10 cellular contexts compared by ENCODE assay signal in genomic region chr7:94367940-94368339, GRCh38. TPM values are rescaled to one million over a fixed set of nuclear protein-coding genes. Genes with fewer than 3 reads are reported as not detected.
DNase-seq lines count a peak whose midpoint lies in the region; ATAC-seq, FAIRE-seq and TF ChIP-seq lines count a peak whose summit lies in the region.
"Had no signal": no experiment of that assay in that cellular context is flagged by ENCODE, and none has a peak within 500 bp of the region (broad histone marks: within the 10 kb centered on the region; RNA-seq: fewer than 3 reads in every experiment).

No MANE protein-coding gene starts in this region.

- H3K9me2 ChIP-seq in PC-3 (replicated peaks; ENCODE audit: low read length) = no peaks in the 10 kb centered on the region

- H3K4me1 ChIP-seq in PC-3 (ENCODE audit: insufficient read depth, low read length) (no peaks in the 10 kb centered on the region), endothelial cell of umbilical vein (ENCODE audit: control insufficient read depth, extremely low read depth, insufficient read depth, low read length) (peaks cover 15% of the 10 kb centered on the region), upper lobe of left lung (peaks cover 0 to 13% (median 2%) of the 10 kb centered on the region in 4 donors)
- H3K4me1 ChIP-seq: right lobe of liver had no signal

- H3K79me2 ChIP-seq in PC-3 (ENCODE audit: low read length) (no peaks in the 10 kb centered on the region), endothelial cell of umbilical vein (ENCODE audit: control insufficient read depth, insufficient read depth, low read length) (no peaks in the 10 kb centered on the region)

- H3K4me2 ChIP-seq in PC-3 (ENCODE audit: low read length) = no peak overlapping the region
- peak overlapping the region; percentile 67 for H3K4me2 ChIP-seq in endothelial cell of umbilical vein (ENCODE audit: insufficient read depth, low read length)
- H3K4me2 ChIP-seq: PC-9 had no signal

- H3K9me3 Mint-ChIP-seq in nephron = peaks cover 19% of the 10 kb centered on the region
- H3K9me3 Mint-ChIP-seq in natural killer cell treated with Interleukin-12 subunit alpha and Interleukin-12 subunit beta and Interleukin-15 and Interleukin-18, amount 100 ng/mL, for 72 hours = no peaks in the 10 kb centered on the region

- TF ChIP-seq POLR2A in endothelial cell of umbilical vein (IDR thresholded peaks at IDR 0.05; ENCODE audit: low read depth, low read length) (no peak), upper lobe of left lung (IDR thresholded peaks at IDR 0.05) (no peak)

- H3K27me3 ChIP-seq in PC-3 (ENCODE audit: low read length) (no peaks in the 10 kb centered on the region), endothelial cell of umbilical vein (ENCODE audit: control insufficient read depth in 2 of 2, insufficient read depth in 2 of 2, low read length in 2 of 2) (no peaks in the 10 kb centered on the region), upper lobe of left lung (no peaks in the 10 kb centered on the region)
- H3K27me3 ChIP-seq: right lobe of liver had no signal

- H3K4me3 ChIP-seq in PC-3 (ENCODE audit: low read length) (no peak overlapping the region), endothelial cell of umbilical vein (replicated peaks in 1 of 3; ENCODE audit: insufficient read depth in 1 of 3, low read depth in 1 of 3, low read length in 3 of 3) (peak overlapping the region in 1 of 3 experiments; percentile 30), upper lobe of left lung (peak overlapping the region in 1 of 4 donors; percentile 21)
- H3K4me3 ChIP-seq: PC-9, right lobe of liver had no signal

- H3K9me1 ChIP-seq in endothelial cell of umbilical vein (replicated peaks; ENCODE audit: control insufficient read depth, extremely low read depth, insufficient read depth, low read length) = no peaks in the 10 kb centered on the region

- CTCF ChIA-PET in PC-3 (lab: Charles Lee) (interaction anchor here (0.6 kb wide), 1 partner anchor 528 kb away, joined by 3 read pairs; no protein-coding TSS in a partner anchor), endothelial cell of umbilical vein (lab: Charles Lee) (interaction anchor here (0.7 to 3.2 kb wide), 17 partner anchors 13 to 879 kb away, joined by 3 to 40 read pairs (median 4); partner anchors contain the start of gene COL1A2)

- peaks cover 20% of the 10 kb centered on the region for H3K36me3 Mint-ChIP-seq in nephron (ENCODE audit: low read depth)
- H3K36me3 Mint-ChIP-seq in natural killer cell treated with Interleukin-12 subunit alpha and Interleukin-12 subunit beta and Interleukin-15 and Interleukin-18, amount 100 ng/mL, for 72 hours = no peaks in the 10 kb centered on the region

- no peak overlapping the region for H3K9ac ChIP-seq in PC-3 (ENCODE audit: low read length)
- H3K9ac ChIP-seq in endothelial cell of umbilical vein (replicated peaks; ENCODE audit: extremely low read depth, insufficient read depth, low read length) = peak overlapping the region; percentile 51

- no peaks in the 10 kb centered on the region for H3K27me3 Mint-ChIP-seq in nephron (ENCODE audit: low read depth)
- H3K27me3 Mint-ChIP-seq in natural killer cell treated with Interleukin-12 subunit alpha and Interleukin-12 subunit beta and Interleukin-15 and Interleukin-18, amount 100 ng/mL, for 72 hours = peaks cover 0 to 9% of the 10 kb centered on the region in 2 donors

- intact Hi-C loops in PC-3 (cut with micrococcal nuclease) (no loop called here), endothelial cell of umbilical vein (cut with micrococcal nuclease) (loop anchor here (1.0 to 2.0 kb wide), 4 partner anchors 17 to 185 kb away; no protein-coding TSS in a partner anchor)

- peaks cover 82% of the 10 kb centered on the region for H3K4me1 Mint-ChIP-seq in nephron
- H3K4me1 Mint-ChIP-seq in natural killer cell treated with Interleukin-12 subunit alpha and Interleukin-12 subunit beta and Interleukin-15 and Interleukin-18, amount 100 ng/mL, for 72 hours (ENCODE audit: low read depth in 2 of 2) = no peaks in the 10 kb centered on the region

- H3K4me3 Mint-ChIP-seq in nephron = peak overlapping the region in 2 of 3 experiments; percentile 14 to 33
- H3K4me3 Mint-ChIP-seq in natural killer cell treated with Interleukin-12 subunit alpha and Interleukin-12 subunit beta and Interleukin-15 and Interleukin-18, amount 100 ng/mL, for 72 hours = no peak overlapping the region

- no peaks in the 10 kb centered on the region for H3K9me3 ChIP-seq in PC-3 (ENCODE audit: low read length)
- no peaks in the 10 kb centered on the region for H3K9me3 ChIP-seq in endothelial cell of umbilical vein (replicated peaks; ENCODE audit: control insufficient read depth, insufficient read depth, low read length)
- no peaks in the 10 kb centered on the region for H3K9me3 ChIP-seq in upper lobe of left lung
- H3K9me3 ChIP-seq: right lobe of liver had no signal

- dilution Hi-C loops in endothelial cell of umbilical vein (cut with MboI; ENCODE audit: extremely low pct_ligation_motif_present, low sequenced_read_pairs) = no loop called here

- no peak for DNase-seq in PC-3
- no peak for DNase-seq in endothelial cell of umbilical vein (ENCODE audit: low read depth, low spot score)
- peak in 1 of 2 donors; percentile 21 for DNase-seq in upper lobe of left lung
- no peak for DNase-seq in DMS153 treated with DMSO at 0.1 percent for 48 hours (lab: John Stamatoyannopoulos, UW; ENCODE audit: unreplicated experiment)
- no peak for DNase-seq in NCI-H1105 treated with DMSO at 0.1 percent for 48 hours (lab: John Stamatoyannopoulos, UW)
- no peak for DNase-seq in natural killer cell treated with Interleukin-12 subunit alpha and Interleukin-12 subunit beta and Interleukin-15 and Interleukin-18, amount 100 ng/mL, for 72 hours (ENCODE audit: low spot score)
- no peak for DNase-seq in GDM1 (lab: John Stamatoyannopoulos, UW)
- DNase-seq: PC-9, right lobe of liver had no signal

- H2AFZ ChIP-seq in PC-3 (ENCODE audit: low read length) (peak overlapping the region; percentile 5; the same call in 1 of the 2 replicates), endothelial cell of umbilical vein (ENCODE audit: low read depth, low read length) (peak overlapping the region; percentile 71)
- H2AFZ ChIP-seq: PC-9 had no signal

- H3K27ac ChIP-seq in PC-3 (ENCODE audit: low read length) (no peak overlapping the region), endothelial cell of umbilical vein (ENCODE audit: insufficient read depth, low read depth, low read length) (peak overlapping the region; percentile 88), upper lobe of left lung (peak overlapping the region; percentile 16 to 66 (median 52))
- H3K27ac ChIP-seq: PC-9, right lobe of liver had no signal

- BruUV-seq in PC-3 (replicated peaks; lab: Mats Ljungman, UMichigan) (no TSS peak), endothelial cell of umbilical vein (replicated peaks; lab: Mats Ljungman, UMichigan) (no TSS peak)

- WGBS in upper lobe of left lung, 2 donors = 58 to 66% methylated on average over 2 of the region's 2 CpGs

- POLR2A ChIA-PET in PC-3 (lab: Charles Lee; ENCODE audit: unreplicated experiment) = no interaction called here
- POLR2A ChIA-PET in endothelial cell of umbilical vein (lab: Charles Lee) = interaction anchor here (1.7 kb wide), 1 partner anchor 67 kb away, joined by 7 read pairs; no protein-coding TSS in a partner anchor

- H3K27ac Mint-ChIP-seq in nephron = peak overlapping the region; percentile 93 to 98 (median 96)
- H3K27ac Mint-ChIP-seq in natural killer cell treated with Interleukin-12 subunit alpha and Interleukin-12 subunit beta and Interleukin-15 and Interleukin-18, amount 100 ng/mL, for 72 hours = no peak overlapping the region

- TF ChIP-seq CTCF in PC-3 (conservative IDR thresholded peaks at IDR 0.05; ENCODE audit: low read depth, low read length) (no peak), endothelial cell of umbilical vein (IDR thresholded peaks at IDR 0.05; ENCODE audit: extremely low read depth in 1 of 2, insufficient read depth in 1 of 2, low read depth in 1 of 2, low read length in 2 of 2) (no peak), nephron (IDR thresholded peaks at IDR 0.05; ENCODE audit: unreplicated experiment in 3 of 3) (no peak), upper lobe of left lung (IDR thresholded peaks at IDR 0.05) (no peak)

- no peak for TF ChIP-seq EP300 in upper lobe of left lung (IDR thresholded peaks at IDR 0.05)

- FAIRE-seq in endothelial cell of umbilical vein (lab: Jason Lieb, UNC) = peak; percentile 12

- H3F3A ChIP-seq in PC-3 (ENCODE audit: low read length, unreplicated experiment) = no peaks in the 10 kb centered on the region

- ATAC-seq in PC-3 (no peak), upper lobe of left lung (ENCODE audit: low FRiP score in 2 of 2) (peak in 1 of 2 donors; percentile 51)
- ATAC-seq in natural killer cell treated with Interleukin-12 subunit alpha and Interleukin-12 subunit beta and Interleukin-15 and Interleukin-18, amount 100 ng/mL, for 72 hours = no peak
- ATAC-seq: right lobe of liver had no signal

- H3K36me3 ChIP-seq in PC-3 (ENCODE audit: low read depth, low read length) (no peaks in the 10 kb centered on the region), endothelial cell of umbilical vein (ENCODE audit: control insufficient read depth in 2 of 2, extremely low read depth in 1 of 2, insufficient read depth in 2 of 2, low read length in 2 of 2) (no peaks in the 10 kb centered on the region), upper lobe of left lung (no peaks in the 10 kb centered on the region)
- H3K36me3 ChIP-seq: right lobe of liver had no signal

- no peaks in the 10 kb centered on the region for H4K20me1 ChIP-seq in PC-3 (ENCODE audit: low read length)
- H4K20me1 ChIP-seq in endothelial cell of umbilical vein (replicated peaks; ENCODE audit: control insufficient read depth, extremely low read depth, insufficient read depth, low read length) = no peaks in the 10 kb centered on the region

TF ChIP-seq in endothelial cell of umbilical vein, 7 proteins besides CTCF, POLR2A, EP300 and RAD21:
- TF ChIP-seq JUN (IDR thresholded peaks at IDR 0.05; ENCODE audit: borderline replicate concordance, insufficient read depth, insufficient read length, low read depth) = no peak
- no peak for TF ChIP-seq FOS (IDR thresholded peaks at IDR 0.05; ENCODE audit: borderline replicate concordance, insufficient read depth, low read length)
- no peak for TF ChIP-seq POLR2AphosphoS5 (IDR thresholded peaks at IDR 0.05; ENCODE audit: insufficient read depth, low read depth, low read length)

RNA-seq across cellular contexts. Expression of gene COL1A2, which starts 26.8 kb away (rescaled TPM):
- not detected in 2 replicates for total RNA-seq in PC-3 (2014; rRNA removed)
- total RNA-seq in endothelial cell of umbilical vein = 5.6 and 40.8 TPM in 2 replicates
- 26.9 and 28.9 TPM in 2 replicates for polyA plus RNA-seq in endothelial cell of umbilical vein
- 20.3 and 26.0 TPM in 2 replicates for polyA plus RNA-seq in endothelial cell of umbilical vein (2011; cell fraction: cytosol; rRNA removed)
- 45.0 and 63.2 TPM in 2 replicates for polyA plus RNA-seq in endothelial cell of umbilical vein (2011; cell fraction: nucleus; rRNA removed)
- 3.9 and 5.7 TPM in 2 replicates for polyA plus RNA-seq in endothelial cell of umbilical vein (2012)
- polyA minus RNA-seq in endothelial cell of umbilical vein = 31.0 and 41.5 TPM in 2 replicates
- polyA minus RNA-seq in endothelial cell of umbilical vein (2011; cell fraction: cytosol; rRNA and poly(A)+ RNA removed) = not detected
- 17.7 and 24.1 TPM in 2 replicates for polyA minus RNA-seq in endothelial cell of umbilical vein (2011; cell fraction: nucleus; rRNA and poly(A)+ RNA removed)
- 100 to 1,000 TPM in 5 of 6 donors, 10 to 100 TPM in 1; 40.0 to 607 (median 204) TPM for total RNA-seq in upper lobe of left lung
- not detected for total RNA-seq in natural killer cell treated with Interleukin-12 subunit alpha and Interleukin-12 subunit beta and Interleukin-15 and Interleukin-18, amount 100 ng/mL, for 72 hours
- total RNA-seq: PC-9 had no signal

Comparison
In these comparisons a context has a peak if more than half of its experiments do, and no peak if none do; other contexts are left out.
1. H3K27ac Mint-ChIP-seq: peak in nephron (3 of 3); none in natural killer cell treated with Interleukin-12 subunit alpha and Interleukin-12 subunit beta and Interleukin-15 and Interleukin-18, amount 100 ng/mL, for 72 hours (0 of 2).